1 cellular context compared by ENCODE assay signal in the genomic region with DNA sequence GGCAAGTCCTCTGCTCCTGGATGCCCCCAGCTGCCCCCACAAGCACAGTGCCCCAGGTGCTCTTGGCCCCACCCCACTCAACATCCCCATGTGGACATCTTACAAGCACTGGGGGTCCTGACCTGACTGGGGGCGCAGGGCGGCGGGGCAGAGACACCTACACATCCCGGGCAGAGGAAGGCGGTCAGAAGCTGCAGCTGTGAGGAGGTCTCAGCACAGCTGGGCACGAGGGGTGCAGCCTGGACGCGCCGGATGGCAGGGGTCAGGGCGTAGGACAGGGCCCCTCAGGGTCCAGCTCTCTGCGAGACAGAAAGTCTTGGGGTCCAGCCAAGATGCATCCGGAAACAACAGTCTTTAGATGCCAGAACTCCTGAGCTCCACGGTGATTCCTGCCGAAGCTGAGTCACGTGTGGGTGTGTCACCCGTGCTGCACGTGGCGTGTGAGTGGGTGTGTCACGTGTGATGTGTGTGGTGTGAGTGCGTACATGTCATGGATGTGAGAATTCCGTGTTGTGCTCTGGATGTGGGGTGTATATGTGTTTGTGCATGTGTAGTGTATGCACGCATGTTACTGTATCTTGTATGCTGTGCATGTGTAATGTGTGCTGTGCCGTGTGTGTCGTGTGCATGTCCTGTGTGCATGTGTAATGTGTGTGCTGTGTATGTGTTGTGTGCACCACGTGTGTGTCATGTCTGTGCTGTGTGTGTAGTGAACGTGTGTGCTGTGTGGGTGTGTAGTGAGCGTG.
TF ChIP-seq lines count a peak whose summit lies in the region.

No MANE protein-coding gene starts in this region.

TF ChIP-seq in K562, 482 proteins besides CTCF, POLR2A, EP300 and RAD21 (continued from another document and continues in another):
- TF ChIP-seq, protein P1, sequence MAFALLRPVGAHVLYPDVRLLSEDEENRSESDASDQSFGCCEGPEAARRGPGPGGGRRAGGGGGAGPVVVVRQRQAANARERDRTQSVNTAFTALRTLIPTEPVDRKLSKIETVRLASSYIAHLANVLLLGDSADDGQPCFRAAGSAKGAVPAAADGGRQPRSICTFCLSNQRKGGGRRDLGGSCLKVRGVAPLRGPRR (CRISPR knock-in tag; IDR thresholded peaks at IDR 0.05), result no peak
- TF ChIP-seq, protein P2, sequence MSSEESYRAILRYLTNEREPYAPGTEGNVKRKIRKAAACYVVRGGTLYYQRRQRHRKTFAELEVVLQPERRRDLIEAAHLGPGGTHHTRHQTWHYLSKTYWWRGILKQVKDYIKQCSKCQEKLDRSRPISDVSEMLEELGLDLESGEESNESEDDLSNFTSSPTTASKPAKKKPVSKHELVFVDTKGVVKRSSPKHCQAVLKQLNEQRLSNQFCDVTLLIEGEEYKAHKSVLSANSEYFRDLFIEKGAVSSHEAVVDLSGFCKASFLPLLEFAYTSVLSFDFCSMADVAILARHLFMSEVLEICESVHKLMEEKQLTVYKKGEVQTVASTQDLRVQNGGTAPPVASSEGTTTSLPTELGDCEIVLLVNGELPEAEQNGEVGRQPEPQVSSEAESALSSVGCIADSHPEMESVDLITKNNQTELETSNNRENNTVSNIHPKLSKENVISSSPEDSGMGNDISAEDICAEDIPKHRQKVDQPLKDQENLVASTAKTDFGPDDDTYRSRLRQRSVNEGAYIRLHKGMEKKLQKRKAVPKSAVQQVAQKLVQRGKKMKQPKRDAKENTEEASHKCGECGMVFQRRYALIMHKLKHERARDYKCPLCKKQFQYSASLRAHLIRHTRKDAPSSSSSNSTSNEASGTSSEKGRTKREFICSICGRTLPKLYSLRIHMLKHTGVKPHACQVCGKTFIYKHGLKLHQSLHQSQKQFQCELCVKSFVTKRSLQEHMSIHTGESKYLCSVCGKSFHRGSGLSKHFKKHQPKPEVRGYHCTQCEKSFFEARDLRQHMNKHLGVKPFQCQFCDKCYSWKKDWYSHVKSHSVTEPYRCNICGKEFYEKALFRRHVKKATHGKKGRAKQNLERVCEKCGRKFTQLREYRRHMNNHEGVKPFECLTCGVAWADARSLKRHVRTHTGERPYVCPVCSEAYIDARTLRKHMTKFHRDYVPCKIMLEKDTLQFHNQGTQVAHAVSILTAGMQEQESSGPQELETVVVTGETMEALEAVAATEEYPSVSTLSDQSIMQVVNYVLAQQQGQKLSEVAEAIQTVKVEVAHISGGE (CRISPR knock-in tag; IDR thresholded peaks at IDR 0.05), result no peak
- TF ChIP-seq CREB1 (IDR thresholded peaks at IDR 0.05), result no peak
- no peak for TF ChIP-seq CREB1 (CRISPR knock-in tag; IDR thresholded peaks at IDR 0.05)
- TF ChIP-seq, protein P3, sequence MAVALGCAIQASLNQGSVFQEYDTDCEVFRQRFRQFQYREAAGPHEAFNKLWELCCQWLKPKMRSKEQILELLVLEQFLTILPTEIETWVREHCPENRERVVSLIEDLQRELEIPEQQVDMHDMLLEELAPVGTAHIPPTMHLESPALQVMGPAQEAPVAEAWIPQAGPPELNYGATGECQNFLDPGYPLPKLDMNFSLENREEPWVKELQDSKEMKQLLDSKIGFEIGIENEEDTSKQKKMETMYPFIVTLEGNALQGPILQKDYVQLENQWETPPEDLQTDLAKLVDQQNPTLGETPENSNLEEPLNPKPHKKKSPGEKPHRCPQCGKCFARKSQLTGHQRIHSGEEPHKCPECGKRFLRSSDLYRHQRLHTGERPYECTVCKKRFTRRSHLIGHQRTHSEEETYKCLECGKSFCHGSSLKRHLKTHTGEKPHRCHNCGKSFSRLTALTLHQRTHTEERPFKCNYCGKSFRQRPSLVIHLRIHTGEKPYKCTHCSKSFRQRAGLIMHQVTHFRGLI (CRISPR knock-in tag; IDR thresholded peaks at IDR 0.05), result no peak
- TF ChIP-seq, protein P4, sequence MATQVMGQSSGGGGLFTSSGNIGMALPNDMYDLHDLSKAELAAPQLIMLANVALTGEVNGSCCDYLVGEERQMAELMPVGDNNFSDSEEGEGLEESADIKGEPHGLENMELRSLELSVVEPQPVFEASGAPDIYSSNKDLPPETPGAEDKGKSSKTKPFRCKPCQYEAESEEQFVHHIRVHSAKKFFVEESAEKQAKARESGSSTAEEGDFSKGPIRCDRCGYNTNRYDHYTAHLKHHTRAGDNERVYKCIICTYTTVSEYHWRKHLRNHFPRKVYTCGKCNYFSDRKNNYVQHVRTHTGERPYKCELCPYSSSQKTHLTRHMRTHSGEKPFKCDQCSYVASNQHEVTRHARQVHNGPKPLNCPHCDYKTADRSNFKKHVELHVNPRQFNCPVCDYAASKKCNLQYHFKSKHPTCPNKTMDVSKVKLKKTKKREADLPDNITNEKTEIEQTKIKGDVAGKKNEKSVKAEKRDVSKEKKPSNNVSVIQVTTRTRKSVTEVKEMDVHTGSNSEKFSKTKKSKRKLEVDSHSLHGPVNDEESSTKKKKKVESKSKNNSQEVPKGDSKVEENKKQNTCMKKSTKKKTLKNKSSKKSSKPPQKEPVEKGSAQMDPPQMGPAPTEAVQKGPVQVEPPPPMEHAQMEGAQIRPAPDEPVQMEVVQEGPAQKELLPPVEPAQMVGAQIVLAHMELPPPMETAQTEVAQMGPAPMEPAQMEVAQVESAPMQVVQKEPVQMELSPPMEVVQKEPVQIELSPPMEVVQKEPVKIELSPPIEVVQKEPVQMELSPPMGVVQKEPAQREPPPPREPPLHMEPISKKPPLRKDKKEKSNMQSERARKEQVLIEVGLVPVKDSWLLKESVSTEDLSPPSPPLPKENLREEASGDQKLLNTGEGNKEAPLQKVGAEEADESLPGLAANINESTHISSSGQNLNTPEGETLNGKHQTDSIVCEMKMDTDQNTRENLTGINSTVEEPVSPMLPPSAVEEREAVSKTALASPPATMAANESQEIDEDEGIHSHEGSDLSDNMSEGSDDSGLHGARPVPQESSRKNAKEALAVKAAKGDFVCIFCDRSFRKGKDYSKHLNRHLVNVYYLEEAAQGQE (CRISPR knock-in tag; IDR thresholded peaks at IDR 0.05; ENCODE audit: low read depth), result no peak
- TF ChIP-seq, protein P5, sequence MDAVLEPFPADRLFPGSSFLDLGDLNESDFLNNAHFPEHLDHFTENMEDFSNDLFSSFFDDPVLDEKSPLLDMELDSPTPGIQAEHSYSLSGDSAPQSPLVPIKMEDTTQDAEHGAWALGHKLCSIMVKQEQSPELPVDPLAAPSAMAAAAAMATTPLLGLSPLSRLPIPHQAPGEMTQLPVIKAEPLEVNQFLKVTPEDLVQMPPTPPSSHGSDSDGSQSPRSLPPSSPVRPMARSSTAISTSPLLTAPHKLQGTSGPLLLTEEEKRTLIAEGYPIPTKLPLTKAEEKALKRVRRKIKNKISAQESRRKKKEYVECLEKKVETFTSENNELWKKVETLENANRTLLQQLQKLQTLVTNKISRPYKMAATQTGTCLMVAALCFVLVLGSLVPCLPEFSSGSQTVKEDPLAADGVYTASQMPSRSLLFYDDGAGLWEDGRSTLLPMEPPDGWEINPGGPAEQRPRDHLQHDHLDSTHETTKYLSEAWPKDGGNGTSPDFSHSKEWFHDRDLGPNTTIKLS (IDR thresholded peaks at IDR 0.05; ENCODE audit: borderline replicate concordance, low read depth), result no peak
- no peak for TF ChIP-seq BRD4 (IDR thresholded peaks at IDR 0.05)
- TF ChIP-seq SIN3A (IDR thresholded peaks at IDR 0.05; ENCODE audit: borderline replicate concordance in 2 of 2, control insufficient read depth in 1 of 2, low read depth in 2 of 2, low read length in 2 of 2), result peak in 1 of 2 experiments; percentile 44; a peak in 1 of 4 replicates
- TF ChIP-seq ZNF217 (CRISPR knock-in tag; IDR thresholded peaks at IDR 0.05), result no peak
- no peak for TF ChIP-seq POLR2AphosphoS5 (IDR thresholded peaks at IDR 0.05; ENCODE audit: control insufficient read depth, insufficient read depth, low read depth, low read length)
- no peak for TF ChIP-seq STAG1 (CRISPR knock-in tag; IDR thresholded peaks at IDR 0.05; ENCODE audit: borderline replicate concordance)
- no peak for TF ChIP-seq PURB (CRISPR knock-in tag; IDR thresholded peaks at IDR 0.05; ENCODE audit: low read depth)
- TF ChIP-seq SNIP1 (IDR thresholded peaks at IDR 0.05; ENCODE audit: low read depth), result no peak
- TF ChIP-seq TAF9B (IDR thresholded peaks at IDR 0.05; ENCODE audit: partially characterized antibody), result peak; percentile 54
- TF ChIP-seq EWSR1 (IDR thresholded peaks at IDR 0.05; ENCODE audit: borderline replicate concordance, low read depth, partially characterized antibody), result no peak
- no peak for TF ChIP-seq HLTF (IDR thresholded peaks at IDR 0.05)
- no peak for TF ChIP-seq PHB2 (IDR thresholded peaks at IDR 0.05; ENCODE audit: low read depth)
- no peak for TF ChIP-seq ZNF778 (CRISPR knock-in tag; IDR thresholded peaks at IDR 0.05)
- TF ChIP-seq ZNF586 (CRISPR knock-in tag; conservative IDR thresholded peaks at IDR 0.05), result no peak
- TF ChIP-seq KAT7 (CRISPR knock-in tag; IDR thresholded peaks at IDR 0.05; ENCODE audit: borderline replicate concordance), result no peak
- TF ChIP-seq, protein P6, sequence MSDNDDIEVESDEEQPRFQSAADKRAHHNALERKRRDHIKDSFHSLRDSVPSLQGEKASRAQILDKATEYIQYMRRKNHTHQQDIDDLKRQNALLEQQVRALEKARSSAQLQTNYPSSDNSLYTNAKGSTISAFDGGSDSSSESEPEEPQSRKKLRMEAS (CRISPR knock-in tag; IDR thresholded peaks at IDR 0.05), result peak; percentile 80
- TF ChIP-seq, protein P7, sequence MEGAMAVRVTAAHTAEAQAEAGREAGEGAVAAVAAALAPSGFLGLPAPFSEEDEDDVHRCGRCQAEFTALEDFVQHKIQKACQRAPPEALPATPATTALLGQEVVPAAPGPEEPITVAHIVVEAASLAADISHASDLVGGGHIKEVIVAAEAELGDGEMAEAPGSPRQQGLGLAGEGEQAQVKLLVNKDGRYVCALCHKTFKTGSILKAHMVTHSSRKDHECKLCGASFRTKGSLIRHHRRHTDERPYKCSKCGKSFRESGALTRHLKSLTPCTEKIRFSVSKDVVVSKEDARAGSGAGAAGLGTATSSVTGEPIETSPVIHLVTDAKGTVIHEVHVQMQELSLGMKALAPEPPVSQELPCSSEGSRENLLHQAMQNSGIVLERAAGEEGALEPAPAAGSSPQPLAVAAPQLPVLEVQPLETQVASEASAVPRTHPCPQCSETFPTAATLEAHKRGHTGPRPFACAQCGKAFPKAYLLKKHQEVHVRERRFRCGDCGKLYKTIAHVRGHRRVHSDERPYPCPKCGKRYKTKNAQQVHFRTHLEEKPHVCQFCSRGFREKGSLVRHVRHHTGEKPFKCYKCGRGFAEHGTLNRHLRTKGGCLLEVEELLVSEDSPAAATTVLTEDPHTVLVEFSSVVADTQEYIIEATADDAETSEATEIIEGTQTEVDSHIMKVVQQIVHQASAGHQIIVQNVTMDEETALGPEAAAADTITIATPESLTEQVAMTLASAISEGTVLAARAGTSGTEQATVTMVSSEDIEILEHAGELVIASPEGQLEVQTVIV (CRISPR knock-in tag; IDR thresholded peaks at IDR 0.05; ENCODE audit: borderline replicate concordance), result no peak
- TF ChIP-seq EP400 (IDR thresholded peaks at IDR 0.05), result no peak
- no peak for TF ChIP-seq TEAD1 (CRISPR knock-in tag; IDR thresholded peaks at IDR 0.05)
- no peak for TF ChIP-seq SMARCC2 (IDR thresholded peaks at IDR 0.05; ENCODE audit: low read depth)
- TF ChIP-seq CBFB (CRISPR knock-in tag; IDR thresholded peaks at IDR 0.05), result no peak
- no peak for TF ChIP-seq PRPF4 (IDR thresholded peaks at IDR 0.05; ENCODE audit: insufficient read depth, low read depth, low read length, poor library complexity, severe bottlenecking)
- TF ChIP-seq ZBED1 (IDR thresholded peaks at IDR 0.05), result no peak
